In the genomic region with DNA sequence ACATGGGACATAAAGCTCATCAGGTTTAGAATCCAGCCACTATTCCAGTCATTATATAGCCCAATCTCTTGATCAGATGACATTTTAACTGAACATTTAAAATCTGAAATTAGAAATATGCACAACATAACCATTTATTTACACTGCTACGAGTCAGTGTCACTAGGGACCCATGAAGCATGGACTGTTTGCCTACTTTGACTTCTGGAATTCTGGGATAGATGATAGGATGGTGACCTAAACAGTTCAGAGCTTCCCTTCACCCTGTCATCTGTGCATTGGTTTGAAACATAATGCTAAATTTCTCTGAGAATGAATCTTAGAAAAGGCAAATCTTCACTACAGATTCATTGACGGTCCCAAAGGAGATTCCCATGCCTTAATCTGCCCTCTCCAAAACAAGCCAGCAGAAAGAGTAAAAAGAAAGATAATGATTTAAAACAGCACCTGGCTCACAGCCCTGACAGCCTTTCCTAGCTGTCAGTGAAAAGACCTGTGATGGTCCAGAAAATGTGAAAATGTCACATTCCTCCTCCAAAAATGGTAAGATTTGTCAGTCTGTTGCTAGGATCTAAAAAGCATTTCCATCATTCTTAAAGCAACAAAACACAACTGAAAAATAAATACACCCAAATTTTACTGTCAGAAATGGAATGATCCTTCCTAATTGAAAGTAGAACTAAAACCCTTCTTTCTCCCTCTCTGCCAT, we compare ENCODE assay signal across 12 cellular contexts.
"Had no signal": no experiment of that assay in that cellular context is flagged by ENCODE, and none has a peak within 500 bp of the region (broad histone marks: within the 10 kb centered on the region; RNA-seq: fewer than 3 reads in every experiment).

No MANE protein-coding gene starts in this region.

- H3K36me3 ChIP-seq: stomach had no signal

- H3K27me3 ChIP-seq: stomach had no signal

- H3K4me1 Mint-ChIP-seq: activated T-helper 17 cell treated with anti-CD3 and anti-CD28 coated beads, Interleukin-2, amount 50 U/mL, for 72 hours had no signal

- H3K9me3 ChIP-seq: stomach had no signal

- H3K4me3 ChIP-seq: stomach had no signal

- ATAC-seq: activated T-helper 17 cell treated with anti-CD3 and anti-CD28 coated beads, Interleukin-2, amount 50 U/mL, for 72 hours; left lobe of liver had no signal

- H3K4me1 ChIP-seq: stomach had no signal

- H3K36me3 Mint-ChIP-seq: WTC11 had no signal

- H3K9me3 Mint-ChIP-seq: activated naive CD4-positive, alpha-beta T cell treated with anti-CD3 and anti-CD28 coated beads for 36 hours; activated T-helper 17 cell treated with anti-CD3 and anti-CD28 coated beads, Interleukin-2, amount 50 U/mL, for 72 hours had no signal

- H3K27ac Mint-ChIP-seq: activated naive CD4-positive, alpha-beta T cell treated with anti-CD3 and anti-CD28 coated beads for 36 hours; activated T-helper 17 cell treated with anti-CD3 and anti-CD28 coated beads, Interleukin-2, amount 50 U/mL, for 72 hours; WTC11 had no signal

- DNase-seq: activated CD4-positive, alpha-beta T cell treated with anti-CD3 and anti-CD28 coated beads for 48 hours; activated CD8-positive, alpha-beta memory T cell treated with anti-CD3 and anti-CD28 coated beads for 24 hours; activated naive CD4-positive, alpha-beta T cell treated with anti-CD3 and anti-CD28 coated beads for 36 hours; caudate nucleus; cortex of kidney; effector CD8-positive, alpha-beta T cell; retina; stimulated activated CD4-positive, alpha-beta T cell treated with anti-CD3 and anti-CD28 coated beads, Interleukin-4, amount 100 ng/mL, for 4 hours; stomach had no signal

- H3K4me3 Mint-ChIP-seq: activated naive CD4-positive, alpha-beta T cell treated with anti-CD3 and anti-CD28 coated beads for 36 hours; activated T-helper 17 cell treated with anti-CD3 and anti-CD28 coated beads, Interleukin-2, amount 50 U/mL, for 72 hours; WTC11 had no signal

- H3K27ac ChIP-seq: stomach had no signal
